Comparison of ENCODE assay signal across 18 cellular contexts in genomic region chr5:133814152-133814551, GRCh38.
DNase-seq lines count a peak whose midpoint lies in the region; ATAC-seq and TF ChIP-seq lines count a peak whose summit lies in the region.
"Had no signal": no experiment of that assay in that cellular context is flagged by ENCODE, and none has a peak within 500 bp of the region (broad histone marks: within the 10 kb centered on the region; RNA-seq: fewer than 3 reads in every experiment).

No MANE protein-coding gene starts in this region.

- peak; percentile 25 for DNase-seq in Daoy (ENCODE audit: low read depth)
- peak; percentile 26 for DNase-seq in HT1080 (ENCODE audit: low read depth)
- DNase-seq in ecto neural progenitor cell (ENCODE audit: low spot score), result peak; percentile 36
- DNase-seq in foreskin melanocyte, result peak; percentile 73
- DNase-seq in RKO (ENCODE audit: low spot score), result no peak
- no peak for DNase-seq in OCI-LY7 (ENCODE audit: low spot score)
- DNase-seq: Calu3; CD8-positive, alpha-beta T cell; Karpas-422; NCI-H1092 treated with DMSO at 0.1 percent for 48 hours; NCI-H2081; NCI-H2171 treated with DMSO at 0.1 percent for 48 hours; NCI-H446; Peyer's patch; SIG-M5 had no signal

- ATAC-seq in GM21423 (IDR thresholded peaks at IDR 0.05; ENCODE audit: unreplicated experiment), result no peak
- ATAC-seq: CD8-positive, alpha-beta T cell; SK-N-SH treated with all-trans-retinoic acid at 6 μM for 48 hours had no signal

- no peak overlapping the region for H3K4me3 ChIP-seq in OCI-LY7 (ENCODE audit: low read depth, low read length, poor library complexity, severe bottlenecking)
- H3K4me3 ChIP-seq: BLaER1 treated with 17β-estradiol and CSF1 and Interleukin-3, amounts not matched to agents 10 nM and 100 nM; Peyer's patch had no signal

- no peaks in the 10 kb centered on the region for H3K79me2 ChIP-seq in OCI-LY7 (ENCODE audit: insufficient read depth, low read depth, low read length)

- no TSS peak for BruUV-seq in OCI-LY7 (replicated peaks; lab: Mats Ljungman, UMichigan)

- CTCF ChIA-PET in OCI-LY7 (lab: Charles Lee; ENCODE audit: unreplicated experiment), result interaction anchor here (0.6 kb wide), 1 partner anchor 101 kb away, joined by 3 read pairs; no protein-coding TSS in a partner anchor

- H4K20me1 ChIP-seq in OCI-LY7 (ENCODE audit: insufficient read depth, low read length), result no peaks in the 10 kb centered on the region
- H4K20me1 ChIP-seq: BLaER1 treated with 17β-estradiol and CSF1 and Interleukin-3, amounts not matched to agents 10 nM and 100 nM had no signal

- H3K27ac ChIP-seq in OCI-LY7 (ENCODE audit: low read depth, low read length, poor library complexity, severe bottlenecking), result no peak overlapping the region
- H3K27ac ChIP-seq: BLaER1 treated with 17β-estradiol and CSF1 and Interleukin-3, amounts not matched to agents 10 nM and 100 nM; Peyer's patch had no signal

- H3K4me2 ChIP-seq in OCI-LY7 (ENCODE audit: low read length), result no peak overlapping the region
- H3K4me2 ChIP-seq: BLaER1 treated with 17β-estradiol and CSF1 and Interleukin-3, amounts not matched to agents 10 nM and 100 nM had no signal

- no peak overlapping the region for H2AFZ ChIP-seq in OCI-LY7 (ENCODE audit: low read length)

- no peaks in the 10 kb centered on the region for H3K9me3 ChIP-seq in OCI-LY7 (ENCODE audit: low read length)
- H3K9me3 ChIP-seq: Peyer's patch had no signal

- intact Hi-C loops in OCI-LY7 (cut with micrococcal nuclease; ENCODE audit: unreplicated experiment), result no loop called here

- POLR2A ChIA-PET in OCI-LY7 (lab: Charles Lee), result no interaction called here

- H3K36me3 ChIP-seq in OCI-LY7 (ENCODE audit: insufficient read depth, low read length), result no peaks in the 10 kb centered on the region
- H3K36me3 ChIP-seq: BLaER1 treated with 17β-estradiol and CSF1 and Interleukin-3, amounts not matched to agents 10 nM and 100 nM; Peyer's patch had no signal

- no peaks in the 10 kb centered on the region for H3K9me2 ChIP-seq in OCI-LY7 (ENCODE audit: insufficient read depth, low read length)

- no peaks in the 10 kb centered on the region for H3K4me1 ChIP-seq in OCI-LY7 (ENCODE audit: insufficient read depth, low read length, poor library complexity, severe bottlenecking)
- H3K4me1 ChIP-seq: Peyer's patch had no signal

- no peak for TF ChIP-seq CTCF in OCI-LY7 (conservative IDR thresholded peaks at IDR 0.05; ENCODE audit: low read length)

Comparison
In these comparisons a context has a peak if more than half of its experiments do, and no peak if none do; other contexts are left out.
1. DNase-seq: peak in Daoy (single experiment), HT1080 (single experiment), ecto neural progenitor cell (single experiment) and foreskin melanocyte (single experiment); none in RKO (single experiment) and OCI-LY7 (single experiment).